ENCODE assay signal across 9 cellular contexts in the genomic region with DNA sequence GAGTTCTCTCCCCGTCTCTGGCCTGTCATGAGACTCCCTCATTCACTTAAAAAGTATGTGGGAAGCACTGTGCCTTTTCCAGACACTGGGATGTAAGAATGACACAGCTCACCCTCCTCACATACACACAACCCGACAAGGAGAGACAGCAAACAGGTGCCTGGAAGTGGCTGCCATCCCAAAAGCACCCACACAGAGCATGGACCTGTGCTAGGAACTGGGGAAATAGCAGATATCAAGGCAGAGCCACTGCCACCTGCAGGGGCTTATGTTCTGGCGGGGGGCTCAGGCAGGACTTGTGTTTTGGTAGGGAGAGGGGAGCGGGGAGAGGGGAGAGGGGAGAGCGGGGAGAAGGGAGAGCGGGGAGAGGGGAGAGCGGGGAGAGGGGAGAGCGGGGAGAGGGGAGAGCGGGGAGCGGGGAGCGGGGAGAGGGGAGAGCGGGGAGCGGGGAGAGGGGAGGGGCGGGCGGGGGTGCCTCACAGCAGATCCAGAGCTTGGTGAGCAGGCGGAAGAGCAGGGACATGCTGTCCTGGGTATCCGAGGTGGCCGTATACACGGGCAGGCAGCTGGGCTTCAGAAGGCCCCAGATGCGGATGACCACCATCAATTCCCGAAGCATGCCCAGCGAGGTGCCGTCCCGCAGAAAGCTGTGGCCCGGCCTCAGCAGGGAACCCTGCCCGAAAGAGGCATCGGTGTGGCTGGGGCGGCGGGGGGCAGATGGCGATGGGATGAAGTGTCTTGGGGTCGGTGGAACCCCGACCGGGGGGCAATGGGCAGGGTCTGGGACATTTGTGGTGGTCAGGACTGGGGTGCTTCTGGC. TPM values are rescaled to one million over a fixed set of nuclear protein-coding genes. Genes with fewer than 3 reads are reported as not detected.
DNase-seq lines count a peak whose midpoint lies in the region; ATAC-seq, FAIRE-seq and TF ChIP-seq lines count a peak whose summit lies in the region.
"Had no signal": no experiment of that assay in that cellular context is flagged by ENCODE, and none has a peak within 500 bp of the region (broad histone marks: within the 10 kb centered on the region; RNA-seq: fewer than 3 reads in every experiment).

No MANE protein-coding gene starts in this region.

- H3K4me3 ChIP-seq in RWPE2 (ENCODE audit: severe bottlenecking) = no peak overlapping the region
- H3K4me3 ChIP-seq: smooth muscle cell had no signal

- H3K27me3 ChIP-seq in RWPE2 (ENCODE audit: insufficient read depth, poor library complexity, severe bottlenecking) (no peaks in the 10 kb centered on the region), foreskin keratinocyte (no peaks in the 10 kb centered on the region)

- H3K9me3 Mint-ChIP-seq in activated naive CD4-positive, alpha-beta T cell treated with anti-CD3 and anti-CD28 coated beads, Interleukin-2, amount 10 ng/mL, durations not matched to agents 7 days and 5 days = no peaks in the 10 kb centered on the region

- peaks cover 23% of the 10 kb centered on the region for H3K36me3 ChIP-seq in RWPE2 (ENCODE audit: low read depth)

- peak overlapping the region; percentile 73 for H3K4me3 Mint-ChIP-seq in activated naive CD4-positive, alpha-beta T cell treated with anti-CD3 and anti-CD28 coated beads, Interleukin-2, amount 10 ng/mL, durations not matched to agents 7 days and 5 days

- no peak for TF ChIP-seq CTCF in RWPE2 (IDR thresholded peaks at IDR 0.05; ENCODE audit: poor library complexity, severe bottlenecking)
- TF ChIP-seq CTCF in foreskin keratinocyte (conservative IDR thresholded peaks at IDR 0.05) = no peak

- no peaks in the 10 kb centered on the region for H3K27me3 Mint-ChIP-seq in activated naive CD4-positive, alpha-beta T cell treated with anti-CD3 and anti-CD28 coated beads, Interleukin-2, amount 10 ng/mL, durations not matched to agents 7 days and 5 days

- no peak for FAIRE-seq in RCC 7860 (lab: Jason Lieb, UNC)

- peaks cover 25% of the 10 kb centered on the region for H3K4me1 Mint-ChIP-seq in activated naive CD4-positive, alpha-beta T cell treated with anti-CD3 and anti-CD28 coated beads, Interleukin-2, amount 10 ng/mL, durations not matched to agents 7 days and 5 days

- H3K27ac ChIP-seq in RWPE2 (ENCODE audit: poor library complexity, severe bottlenecking) (peak overlapping the region; percentile 91), foreskin keratinocyte (peak overlapping the region; percentile 53), substantia nigra (ENCODE audit: low read depth, low read length, poor library complexity, severe bottlenecking) (peak overlapping the region; percentile 51)

- no peaks in the 10 kb centered on the region for H3K9me3 ChIP-seq in RWPE2 (ENCODE audit: severe bottlenecking)

- CTCF ChIA-PET in activated naive CD4-positive, alpha-beta T cell treated with anti-CD3 and anti-CD28 coated beads, Interleukin-2, amount 10 ng/mL, durations not matched to agents 7 days and 5 days (lab: Charles Lee) = interaction anchor here (0.6 kb wide), 1 partner anchor 11 kb away, joined by 3 read pairs; no protein-coding TSS in a partner anchor

- DNase-seq in activated naive CD4-positive, alpha-beta T cell treated with anti-CD3 and anti-CD28 coated beads, Interleukin-2, amount 10 ng/mL, durations not matched to agents 7 days and 5 days = no peak
- no peak for DNase-seq in activated naive CD4-positive, alpha-beta T cell treated with anti-CD3 and anti-CD28 coated beads, Interleukin-2, amount 50 U/mL, for 16 hours
- DNase-seq in RWPE2 (ENCODE audit: low spot score) = no peak
- DNase-seq in foreskin keratinocyte = no peak
- peak in 3 of 49 donors; percentile 15 to 40 (median 37) for DNase-seq in substantia nigra (lab: John Stamatoyannopoulos, UW)
- no peak for DNase-seq in RCC 7860 (ENCODE audit: low spot score)

- H3K4me1 ChIP-seq in RWPE2 (ENCODE audit: insufficient read depth, poor library complexity, severe bottlenecking) (peaks cover 17% of the 10 kb centered on the region), foreskin keratinocyte (peaks cover 10% of the 10 kb centered on the region)

- ATAC-seq in RWPE2 (ENCODE audit: low read depth) = no peak
- ATAC-seq in foreskin keratinocyte = no peak
- no peak for ATAC-seq in HG03442 (IDR thresholded peaks at IDR 0.05; ENCODE audit: unreplicated experiment)
- ATAC-seq in HG02798 (IDR thresholded peaks at IDR 0.05; ENCODE audit: poor library complexity, unreplicated experiment) = no peak

- H3K27ac Mint-ChIP-seq in activated naive CD4-positive, alpha-beta T cell treated with anti-CD3 and anti-CD28 coated beads, Interleukin-2, amount 10 ng/mL, durations not matched to agents 7 days and 5 days = peak overlapping the region; percentile 97

- peaks cover 26% of the 10 kb centered on the region for H3K36me3 Mint-ChIP-seq in activated naive CD4-positive, alpha-beta T cell treated with anti-CD3 and anti-CD28 coated beads, Interleukin-2, amount 10 ng/mL, durations not matched to agents 7 days and 5 days

RNA-seq across cellular contexts. Expression of a gene that starts 12.2 kb away (rescaled TPM):
- 1.6 and 1.7 TPM in 2 replicates for total RNA-seq in foreskin keratinocyte
- polyA plus RNA-seq in foreskin keratinocyte = 2.0 and 3.8 TPM in 2 replicates
- total RNA-seq: smooth muscle cell had no signal

RNA-seq across cellular contexts. Expression of a gene that starts 19.6 kb away (rescaled TPM):
- not detected in 2 replicates for total RNA-seq in foreskin keratinocyte
- not detected in 2 replicates for polyA plus RNA-seq in foreskin keratinocyte
- total RNA-seq: smooth muscle cell had no signal
- polyA plus RNA-seq: smooth muscle cell had no signal

RNA-seq across cellular contexts. Expression of a gene that starts 21.3 kb away (rescaled TPM):
- 25.9 and 26.9 TPM in 2 replicates for total RNA-seq in foreskin keratinocyte
- polyA plus RNA-seq in foreskin keratinocyte = 41.3 and 44.2 TPM in 2 replicates

RNA-seq across cellular contexts. Expression of a gene that starts 21.6 kb away (rescaled TPM):
- not detected in 2 replicates for total RNA-seq in foreskin keratinocyte
- polyA plus RNA-seq in foreskin keratinocyte = not detected in 2 replicates
- total RNA-seq: smooth muscle cell had no signal
- polyA plus RNA-seq: smooth muscle cell had no signal

RNA-seq across cellular contexts. Expression of a gene that starts 30.9 kb away (rescaled TPM):
- not detected in 2 replicates for total RNA-seq in foreskin keratinocyte
- not detected in 2 replicates for polyA plus RNA-seq in foreskin keratinocyte
- total RNA-seq: smooth muscle cell had no signal
- polyA plus RNA-seq: smooth muscle cell had no signal
